In the genomic region with DNA sequence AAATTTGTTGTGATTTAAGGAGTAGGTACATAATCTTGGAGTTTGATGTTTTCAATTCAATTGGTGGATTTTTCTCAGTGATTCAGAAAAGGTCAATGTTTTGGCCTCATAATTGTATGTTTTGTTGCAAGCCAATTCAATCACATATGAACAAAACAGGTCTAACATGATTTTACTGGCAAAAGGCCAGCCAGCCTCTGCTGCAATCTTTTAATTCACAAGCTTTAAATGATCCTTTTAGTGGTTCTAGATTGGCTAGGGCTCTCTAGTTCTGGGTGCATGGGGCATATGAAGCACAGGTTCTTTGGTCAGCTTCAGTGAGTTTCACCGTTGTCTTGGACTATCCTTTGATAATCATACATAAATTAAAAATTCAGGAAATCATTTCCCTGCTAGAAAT, we compare ENCODE assay signal across 19 cellular contexts. TPM values are rescaled to one million over a fixed set of nuclear protein-coding genes. Genes with fewer than 3 reads are reported as not detected.
A peak's percentile ranks its signal among the peaks of the same experiment; 100 is the strongest.
DNase-seq lines count a peak whose midpoint lies in the region; ATAC-seq and TF ChIP-seq lines count a peak whose summit lies in the region.
"Had no signal": no experiment of that assay in that cellular context is flagged by ENCODE, and none has a peak within 500 bp of the region (broad histone marks: within the 10 kb centered on the region; RNA-seq: fewer than 3 reads in every experiment).

No MANE protein-coding gene starts in this region.

- no peaks in the 10 kb centered on the region for H3K9me2 ChIP-seq in PC-3 (replicated peaks; ENCODE audit: low read length)

- no peaks in the 10 kb centered on the region for H3K79me2 ChIP-seq in PC-3 (ENCODE audit: low read length)

- H3K9ac ChIP-seq in PC-3 (ENCODE audit: low read length), result no peak overlapping the region

- CTCF ChIA-PET in PC-3 (lab: Charles Lee), result no interaction called here

- no peak overlapping the region for H3K27ac ChIP-seq in PC-3 (ENCODE audit: low read length)
- H3K27ac ChIP-seq in prostate gland, result no peak overlapping the region
- H3K27ac ChIP-seq in effector memory CD4-positive, alpha-beta T cell (ENCODE audit: insufficient read depth, low read length, poor library complexity, severe bottlenecking), result no peak overlapping the region
- H3K27ac ChIP-seq in uterus, result no peak overlapping the region
- H3K27ac ChIP-seq: HL-60 had no signal

- no peaks in the 10 kb centered on the region for H3F3A ChIP-seq in PC-3 (ENCODE audit: low read length, unreplicated experiment)

- no TSS peak for BruUV-seq in PC-3 (replicated peaks; lab: Mats Ljungman, UMichigan)

- intact Hi-C loops in PC-3 (cut with micrococcal nuclease) (no loop called here), prostate gland (cut with DNase I) (no loop called here), uterus (cut with DNase I; ENCODE audit: low total_unique reads) (no loop called here)

- no peaks in the 10 kb centered on the region for H3K27me3 ChIP-seq in PC-3 (ENCODE audit: low read length)
- H3K27me3 ChIP-seq in prostate gland (replicated peaks; ENCODE audit: insufficient read depth), result no peaks in the 10 kb centered on the region
- no peaks in the 10 kb centered on the region for H3K27me3 ChIP-seq in effector memory CD4-positive, alpha-beta T cell (replicated peaks; ENCODE audit: control insufficient read depth, insufficient read depth, low read length, poor library complexity, severe bottlenecking)
- H3K27me3 ChIP-seq in uterus, result no peaks in the 10 kb centered on the region

- H2AFZ ChIP-seq in PC-3 (ENCODE audit: low read length), result no peak overlapping the region

- ATAC-seq in PC-3, result no peak
- ATAC-seq: K562 had no signal

- H3K4me3 ChIP-seq in PC-3 (ENCODE audit: low read length) (no peak overlapping the region), prostate gland (no peak overlapping the region), uterus (no peak overlapping the region)
- H3K4me3 ChIP-seq in effector memory CD4-positive, alpha-beta T cell (ENCODE audit: insufficient read depth, low read depth, low read length, poor library complexity, severe bottlenecking), result no peak overlapping the region
- H3K4me3 ChIP-seq: K562 had no signal

- no peak for TF ChIP-seq CTCF in PC-3 (conservative IDR thresholded peaks at IDR 0.05; ENCODE audit: low read depth, low read length)
- no peak for TF ChIP-seq CTCF in prostate gland (IDR thresholded peaks at IDR 0.05)
- no peak for TF ChIP-seq CTCF in uterus (IDR thresholded peaks at IDR 0.05)

- no peaks in the 10 kb centered on the region for H3K9me3 ChIP-seq in PC-3 (ENCODE audit: low read length)
- no peaks in the 10 kb centered on the region for H3K9me3 ChIP-seq in prostate gland
- H3K9me3 ChIP-seq in effector memory CD4-positive, alpha-beta T cell (ENCODE audit: control insufficient read depth, low read length), result no peaks in the 10 kb centered on the region
- H3K9me3 ChIP-seq in uterus, result no peaks in the 10 kb centered on the region

- DNase-seq in NCI-H82 (lab: John Stamatoyannopoulos, UW) (peak; percentile 0), NCI-H82 treated with DMSO at 0.1 percent for 48 hours (lab: John Stamatoyannopoulos, UW; ENCODE audit: unreplicated experiment) (no peak), PC-3 (peak; percentile 75), prostate gland (ENCODE audit: low spot score) (peak; percentile 10), CD1c-positive myeloid dendritic cell (ENCODE audit: extremely low spot score) (no peak), uterus (no peak)
- DNase-seq in effector memory CD4-positive, alpha-beta T cell, result no peak
- DNase-seq: ACHN, AML-193, GOT3, NCI-H1694, NCI-H524 treated with DMSO at 0.1 percent for 48 hours, SW 1271 had no signal

- H4K20me1 ChIP-seq in PC-3 (ENCODE audit: low read length), result no peaks in the 10 kb centered on the region

- POLR2A ChIA-PET in PC-3 (lab: Charles Lee; ENCODE audit: unreplicated experiment), result no interaction called here

- TF ChIP-seq POLR2A in prostate gland (IDR thresholded peaks at IDR 0.05) (no peak), uterus (IDR thresholded peaks at IDR 0.05) (no peak)

- WGBS in prostate gland, result 43% methylated on average over 1 of the region's 1 CpG

- H3K36me3 ChIP-seq in PC-3 (ENCODE audit: low read depth, low read length) (no peaks in the 10 kb centered on the region), prostate gland (no peaks in the 10 kb centered on the region), uterus (no peaks in the 10 kb centered on the region)
- no peaks in the 10 kb centered on the region for H3K36me3 ChIP-seq in effector memory CD4-positive, alpha-beta T cell (ENCODE audit: control insufficient read depth, insufficient read depth, low read length)

- H3K4me2 ChIP-seq in PC-3 (ENCODE audit: low read length), result no peak overlapping the region

- H3K4me1 ChIP-seq in PC-3 (ENCODE audit: insufficient read depth, low read length), result peaks cover 14% of the 10 kb centered on the region
- H3K4me1 ChIP-seq in prostate gland (replicated peaks), result no peaks in the 10 kb centered on the region
- no peaks in the 10 kb centered on the region for H3K4me1 ChIP-seq in effector memory CD4-positive, alpha-beta T cell (ENCODE audit: control insufficient read depth, insufficient read depth, low read length, poor library complexity, severe bottlenecking)
- no peaks in the 10 kb centered on the region for H3K4me1 ChIP-seq in uterus

- TF ChIP-seq RAD21 in Ishikawa (IDR thresholded peaks at IDR 0.05; ENCODE audit: low read depth), result no peak

- no peak for TF ChIP-seq EP300 in Ishikawa (IDR thresholded peaks at IDR 0.05; ENCODE audit: borderline replicate concordance)

TF ChIP-seq in Ishikawa, 13 proteins besides CTCF, POLR2A, EP300 and RAD21:
- TF ChIP-seq NFIC (IDR thresholded peaks at IDR 0.05), result 0 out of 2 replicates have a peak, but pooled peaks have one; percentile 10
- TF ChIP-seq, protein P1, sequence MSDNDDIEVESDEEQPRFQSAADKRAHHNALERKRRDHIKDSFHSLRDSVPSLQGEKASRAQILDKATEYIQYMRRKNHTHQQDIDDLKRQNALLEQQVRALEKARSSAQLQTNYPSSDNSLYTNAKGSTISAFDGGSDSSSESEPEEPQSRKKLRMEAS (IDR thresholded peaks at IDR 0.05), result no peak

RNA-seq across cellular contexts. Expression of a gene that starts 19.2 kb away (rescaled TPM):
- total RNA-seq in PC-3 (2014; rRNA removed) (0.07 TPM in 1 of 2 replicates, not detected in the other), prostate gland (under 1 TPM; 0.11 to 0.73 TPM), uterus (not detected)
- total RNA-seq: Daoy; SK-MEL-5; T-helper 2 cell treated with Interferon-gamma antibody and Interleukin-4, amounts not matched to agents 100 ng/mL and 5 ng/mL, for 36 hours had no signal

RNA-seq across cellular contexts. Expression of a gene that starts 45.6 kb away (rescaled TPM):
- not detected in 2 replicates for total RNA-seq in PC-3 (2014; rRNA removed)
- 1 to 10 TPM in 1 of 2 donors, not detected in 1; 5.6 TPM for total RNA-seq in prostate gland
- total RNA-seq in uterus, result not detected
- total RNA-seq: Daoy; K562; T-helper 2 cell treated with Interferon-gamma antibody and Interleukin-4, amounts not matched to agents 100 ng/mL and 5 ng/mL, for 36 hours had no signal

Comparison
In these comparisons a context has a peak if more than half of its experiments do, and no peak if none do; other contexts are left out.
1. DNase-seq: peak in NCI-H82 (single experiment), PC-3 (single experiment) and prostate gland (single experiment); none in NCI-H82 treated with DMSO at 0.1 percent for 48 hours (single experiment), CD1c-positive myeloid dendritic cell (single experiment), effector memory CD4-positive, alpha-beta T cell (0 of 3) and uterus (0 of 2).